11 cellular contexts compared by ENCODE assay signal in the genomic region with DNA sequence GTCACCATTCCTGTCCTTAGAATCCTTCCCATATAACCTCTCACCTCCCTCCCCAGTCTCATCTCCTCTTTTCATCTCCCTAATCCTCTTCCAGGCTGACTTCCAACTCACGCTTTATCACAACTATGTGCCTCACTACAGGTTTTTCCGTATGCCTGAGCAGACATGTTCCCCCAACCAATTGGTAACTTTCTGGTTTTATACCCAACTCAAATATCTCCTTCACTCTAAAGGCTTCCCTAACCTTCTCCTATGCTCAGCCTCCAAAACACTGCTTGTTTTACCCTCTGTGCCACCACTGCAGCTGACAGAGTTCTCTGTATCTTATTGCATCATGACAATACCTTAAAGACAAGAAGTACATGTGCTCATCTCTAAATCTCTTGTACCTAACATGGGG.
"Had no signal": no experiment of that assay in that cellular context is flagged by ENCODE, and none has a peak within 500 bp of the region (broad histone marks: within the 10 kb centered on the region; RNA-seq: fewer than 3 reads in every experiment).

No MANE protein-coding gene starts in this region.

- H3K4me3 ChIP-seq: GM23248, GM23338, HAP-1 had no signal

- H3K9me3 ChIP-seq: HAP-1 had no signal

- H3K4me1 ChIP-seq: HAP-1 had no signal

- H3K27ac ChIP-seq: GM23248 had no signal

- H3K9ac ChIP-seq: GM23248 had no signal

- ATAC-seq: GM23338, HCT116 had no signal

- H2AFZ ChIP-seq: GM23248, GM23338 had no signal

- FAIRE-seq: H1, H54 had no signal

- DNase-seq: GM23248, GOT3, H7, H9, HCEC 1CT, HFFc6 had no signal

- H3K4me3 Mint-ChIP-seq: GM23338, H9, HFFc6 had no signal

- H3K4me2 ChIP-seq: GM23338 had no signal

- H3K27ac Mint-ChIP-seq: GM23338, H9, HFFc6 had no signal

- H3K36me3 ChIP-seq: HAP-1 had no signal
